8 cellular contexts compared by ENCODE assay signal in the genomic region with DNA sequence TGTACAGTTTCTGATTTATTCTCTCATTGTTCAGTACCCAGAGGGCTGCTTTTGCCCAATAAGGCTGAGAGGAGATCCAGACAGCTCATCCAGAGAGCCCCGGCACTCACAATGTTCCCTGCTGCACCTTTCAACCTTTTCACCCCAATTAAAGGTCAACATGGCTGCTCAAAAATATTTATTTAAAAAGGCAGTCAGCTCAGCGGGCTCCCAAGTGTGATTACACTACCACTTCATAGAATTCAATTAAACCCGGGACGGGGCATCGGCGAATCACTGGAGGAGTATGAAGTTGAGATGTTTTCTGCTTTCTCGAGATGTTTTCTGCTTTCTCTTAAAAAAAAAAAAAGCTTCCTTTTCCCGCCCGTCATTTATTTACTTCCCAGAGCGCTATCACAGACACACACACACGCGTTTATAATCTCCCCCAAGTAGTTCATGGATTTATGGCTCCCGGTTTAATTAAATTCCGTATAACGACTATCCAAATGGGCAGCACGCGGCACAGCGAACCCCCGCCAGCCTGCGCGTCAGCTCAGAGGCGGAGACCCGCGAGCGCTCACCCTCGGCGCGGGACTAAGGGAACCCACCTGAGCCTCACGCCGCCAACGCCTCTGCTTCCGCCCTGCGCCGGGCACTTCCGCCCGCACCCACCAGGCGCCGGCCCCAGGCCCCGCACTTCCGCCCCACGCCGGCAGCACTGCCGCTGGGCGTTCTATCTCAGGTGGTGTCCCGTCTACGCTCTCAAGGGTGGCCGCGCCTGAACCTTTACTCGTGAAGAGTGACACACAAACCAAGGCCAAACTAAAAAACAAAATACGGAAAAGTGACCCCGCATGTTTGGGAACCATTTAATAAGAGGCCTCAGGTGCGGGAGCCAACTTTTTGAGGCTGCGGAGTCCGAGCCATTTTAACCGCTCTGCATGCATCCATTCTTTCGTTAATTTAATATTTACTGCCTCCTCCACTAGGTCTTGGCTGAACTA. TPM values are rescaled to one million over a fixed set of nuclear protein-coding genes. Genes with fewer than 3 reads are reported as not detected.
DNase-seq lines count a peak whose midpoint lies in the region; ATAC-seq and TF ChIP-seq lines count a peak whose summit lies in the region.

A gene (minus strand): TSS at position 642 of the 986 bp plus-strand sequence. CDS start 14,507 bp downstream, outside the sequence.

- peak within 1 kb of the TSS; percentile 57 for H3K27ac ChIP-seq in BLaER1
- no peak within 1 kb of the TSS for H3K27ac ChIP-seq in SJSA1
- no peak within 1 kb of the TSS for H3K27ac ChIP-seq in cardiac muscle cell

- no peaks in the 10 kb centered on the region for H3K9me3 ChIP-seq in BLaER1
- no peaks in the 10 kb centered on the region for H3K9me3 ChIP-seq in SJSA1 (replicated peaks)
- no peaks in the 10 kb centered on the region for H3K9me3 ChIP-seq in cardiac muscle cell (ENCODE audit: low read depth)

- peak within 1 kb of the TSS; percentile 69 for H3K9ac ChIP-seq in BLaER1

- H3K4me1 ChIP-seq in BLaER1, result peaks cover 16% of the 10 kb centered on the region
- H3K4me1 ChIP-seq in SJSA1 (replicated peaks), result no peaks in the 10 kb centered on the region
- H3K4me1 ChIP-seq in cardiac muscle cell (ENCODE audit: low read depth), result no peaks in the 10 kb centered on the region

- no peaks in the 10 kb centered on the region for H4K20me1 ChIP-seq in BLaER1

- peak; percentile 6 for TF ChIP-seq CTCF in cardiac muscle cell (IDR thresholded peaks at IDR 0.05; ENCODE audit: low read depth, low read length)

- no peaks in the 10 kb centered on the region for H3K36me3 ChIP-seq in BLaER1
- H3K36me3 ChIP-seq in SJSA1, result no peaks in the 10 kb centered on the region
- H3K36me3 ChIP-seq in cardiac muscle cell, result no peaks in the 10 kb centered on the region

- peak within 1 kb of the TSS; percentile 71 for H3K4me3 ChIP-seq in BLaER1
- peak within 1 kb of the TSS; percentile 38 for H3K4me3 ChIP-seq in SJSA1
- H3K4me3 ChIP-seq in cardiac muscle cell, result no peak within 1 kb of the TSS
- peak within 1 kb of the TSS; percentile 50 for H3K4me3 ChIP-seq in skeletal muscle cell (ENCODE audit: low read depth, low read length)

- H3K27me3 ChIP-seq in BLaER1 (no peaks in the 10 kb centered on the region), SJSA1 (replicated peaks) (peaks cover 6% of the 10 kb centered on the region; the same call in 1 of the 2 replicates), cardiac muscle cell (no peaks in the 10 kb centered on the region)

- DNase-seq in SJSA1 (ENCODE audit: low read depth in 1 of 2, low spot score in 2 of 2) (peak in 1 of 2 experiments; percentile 26), cardiac muscle cell (ENCODE audit: low read depth in 1 of 2, low spot score in 1 of 2) (peak in 1 of 2 donors; percentile 60), skeletal muscle cell (ENCODE audit: low read depth) (no peak), SHP77 (lab: John Stamatoyannopoulos, UW) (no peak)
- DNase-seq in activated naive CD4-positive, alpha-beta T cell treated with Interleukin-2 at 50 U/mL for 16 hours, result peak; percentile 80

- ATAC-seq in GM19351 (IDR thresholded peaks at IDR 0.05; ENCODE audit: unreplicated experiment) (peak; percentile 99), HG03442 (IDR thresholded peaks at IDR 0.05; ENCODE audit: unreplicated experiment) (peak; percentile 97)

- H3K4me2 ChIP-seq in BLaER1, result peak within 1 kb of the TSS; percentile 90

RNA-seq across cellular contexts. Expression of the gene that starts here (rescaled TPM):
- 0.03 and 1.9 TPM in 2 replicates for total RNA-seq in SJSA1 (2014; rRNA removed; shearing (Covaris generic))
- total RNA-seq in cardiac muscle cell, result 0.06 and 0.46 TPM in 2 replicates
- 0.31 and 1.6 TPM in 2 replicates for polyA plus RNA-seq in cardiac muscle cell
